In the genomic region with DNA sequence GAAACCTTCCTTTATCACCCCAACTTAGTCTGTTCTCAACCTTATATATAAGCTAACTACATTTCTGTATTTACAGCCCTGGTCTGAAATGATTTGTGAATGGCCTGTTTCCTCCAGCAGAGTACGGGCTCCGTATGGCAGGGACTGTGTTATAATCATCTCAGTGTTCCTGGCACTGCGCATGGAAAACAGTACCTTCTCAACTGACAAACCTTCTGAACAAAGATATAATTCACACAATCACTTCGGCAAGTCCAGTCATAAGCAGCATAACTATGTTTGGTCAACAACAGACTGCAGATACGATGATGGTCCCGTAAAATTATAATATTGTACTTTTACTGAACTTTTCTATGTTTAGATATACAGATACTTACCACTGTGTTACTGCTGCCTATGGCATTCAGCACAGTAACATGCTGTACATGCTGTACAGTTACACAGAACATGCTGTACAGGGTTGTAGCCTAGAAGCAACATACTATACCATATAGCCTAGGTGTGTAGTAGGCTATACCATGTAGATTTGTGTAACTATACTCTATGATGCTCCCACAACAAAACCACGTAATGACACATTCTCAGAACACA, we compare ENCODE assay signal across 23 cellular contexts. TPM values are rescaled to one million over a fixed set of nuclear protein-coding genes. Genes with fewer than 3 reads are reported as not detected.
DNase-seq lines count a peak whose midpoint lies in the region; ATAC-seq, FAIRE-seq and TF ChIP-seq lines count a peak whose summit lies in the region.
"Had no signal": no experiment of that assay in that cellular context is flagged by ENCODE, and none has a peak within 500 bp of the region (broad histone marks: within the 10 kb centered on the region; RNA-seq: fewer than 3 reads in every experiment).

No MANE protein-coding gene starts in this region.

- CTCF ChIA-PET in A549 (lab: Yijun Ruan, JAX) = interaction anchor here (1.2 to 2.9 kb wide), 4 partner anchors 16 to 159 kb away, joined by 3 to 20 read pairs (median 8); a partner anchor contains a TSS

- TF ChIP-seq RAD21 in A549 (conservative IDR thresholded peaks at IDR 0.05 in 1 of 2, IDR thresholded peaks at IDR 0.05 in 1 of 2) = no peak

- no peak overlapping the region for H3K9ac ChIP-seq in adipocyte (ENCODE audit: low read length)

- POLR2A ChIA-PET in A549 (lab: Yijun Ruan, JAX) = no interaction called here

- H3K4me1 ChIP-seq in A549 = peaks cover 22% of the 10 kb centered on the region
- peaks cover 64% of the 10 kb centered on the region for H3K4me1 ChIP-seq in adipocyte (ENCODE audit: control insufficient read depth, insufficient read depth, low read length)
- peaks cover 0 to 50% of the 10 kb centered on the region in 2 donors for H3K4me1 ChIP-seq in right atrium auricular region
- peaks cover 76% of the 10 kb centered on the region for H3K4me1 ChIP-seq in psoas muscle

- H3K36me3 ChIP-seq in adipocyte (ENCODE audit: control insufficient read depth, insufficient read depth, low read length, severe bottlenecking) (peaks cover 18% of the 10 kb centered on the region), right atrium auricular region (peaks cover 16% of the 10 kb centered on the region), psoas muscle (ENCODE audit: insufficient read depth in 1 of 2, low read depth in 1 of 2) (peaks cover 0 to 22% of the 10 kb centered on the region in 2 donors)

- H3K4me3 ChIP-seq in A549 (no peak overlapping the region), adipocyte (ENCODE audit: low read length) (peak overlapping the region; percentile 5), right atrium auricular region (no peak overlapping the region), psoas muscle (peak overlapping the region; percentile 11)
- H3K4me3 ChIP-seq: dorsolateral prefrontal cortex, skin epidermis, upper lobe of left lung had no signal

- ATAC-seq in A549 = no peak
- ATAC-seq in psoas muscle = peak in 3 of 4 donors; percentile 21 to 64 (median 57)
- ATAC-seq in GM21576 (IDR thresholded peaks at IDR 0.05; ENCODE audit: unreplicated experiment) = no peak
- ATAC-seq: activated CD4-positive, alpha-beta T cell treated with anti-CD3 and anti-CD28 coated beads for 36 hours; esophagus mucosa had no signal

- no peak for TF ChIP-seq POLR2A in A549 (IDR thresholded peaks at IDR 0.05; ENCODE audit: low read length)

- no peaks in the 10 kb centered on the region for H3K9me3 ChIP-seq in A549
- H3K9me3 ChIP-seq in adipocyte (ENCODE audit: control insufficient read depth, low read length) = no peaks in the 10 kb centered on the region
- H3K9me3 ChIP-seq in right atrium auricular region = no peaks in the 10 kb centered on the region
- no peaks in the 10 kb centered on the region for H3K9me3 ChIP-seq in psoas muscle
- H3K9me3 ChIP-seq: upper lobe of left lung had no signal

- no peaks in the 10 kb centered on the region for H3K27me3 ChIP-seq in adipocyte (replicated peaks; ENCODE audit: control insufficient read depth, insufficient read depth, low read length)
- no peaks in the 10 kb centered on the region for H3K27me3 ChIP-seq in right atrium auricular region
- no peaks in the 10 kb centered on the region for H3K27me3 ChIP-seq in psoas muscle (ENCODE audit: insufficient read depth in 3 of 3, low read length in 2 of 3)
- H3K27me3 ChIP-seq: dorsolateral prefrontal cortex, upper lobe of left lung had no signal

- no peak for TF ChIP-seq CTCF in A549 (IDR thresholded peaks at IDR 0.05)
- no peak for TF ChIP-seq CTCF in right atrium auricular region (IDR thresholded peaks at IDR 0.05)
- no peak for TF ChIP-seq CTCF in psoas muscle (IDR thresholded peaks at IDR 0.05)

- H3K27ac ChIP-seq in A549 (no peak overlapping the region), right atrium auricular region (peak overlapping the region; percentile 65 to 82), psoas muscle (peak overlapping the region; percentile 84)
- H3K27ac ChIP-seq: upper lobe of left lung had no signal

- intact Hi-C loops in psoas muscle (cut with DNase I) = no loop called here

- H3K4me2 ChIP-seq in A549 = no peak overlapping the region

- DNase-seq in A549 (ENCODE audit: low read depth in 1 of 2, low spot score in 1 of 2) (no peak), adipocyte (ENCODE audit: low read depth) (no peak), right atrium auricular region (ENCODE audit: low spot score) (no peak), psoas muscle (no peak), nucleus accumbens (lab: John Stamatoyannopoulos, UW) (no peak), mesenteric fat pad (ENCODE audit: low spot score) (no peak)
- no peak for DNase-seq in activated T-cell treated with anti-CD3 and anti-CD28 coated beads, Interleukin-2, amount 50 U/mL, for 1 hour
- DNase-seq: ACHN; activated CD4-positive, alpha-beta T cell treated with anti-CD3 and anti-CD28 coated beads for 36 hours; activated naive CD4-positive, alpha-beta T cell treated with anti-CD3 and anti-CD28 coated beads for 36 hours; CD8-positive, alpha-beta memory T cell; dorsolateral prefrontal cortex; MV-4-11; NCI-H2029 treated with DMSO at 0.1 percent for 48 hours; NCI-H524 treated with DMSO at 0.1 percent for 48 hours; SIG-M5; stimulated activated CD4-positive, alpha-beta T cell treated with anti-CD3 and anti-CD28 coated beads, Interleukin-4, amount 100 ng/mL, for 4 hours; stimulated activated CD8-positive, alpha-beta memory T cell treated with anti-CD3 and anti-CD28 coated beads, Interleukin-4, amount 100 ng/mL, for 48 hours; upper lobe of left lung had no signal

- peak; percentile 51 for FAIRE-seq in A549 (lab: Jason Lieb, UNC)
- FAIRE-seq: GM18507 had no signal

- TF ChIP-seq EP300 in A549 (IDR thresholded peaks at IDR 0.05) = no peak

- 95% methylated on average over 7 of the region's 7 CpGs for WGBS in A549 (ENCODE audit: missing lambda C conversion rate)
- 36 to 42% (median 37%) methylated on average over 7 of the region's 7 CpGs for WGBS in psoas muscle, 3 donors

TF ChIP-seq in A549, 52 proteins besides CTCF, POLR2A, EP300 and RAD21:
- TF ChIP-seq NR3C1 (IDR thresholded peaks at IDR 0.05) = no peak
- TF ChIP-seq MAZ (IDR thresholded peaks at IDR 0.05; ENCODE audit: borderline replicate concordance, low read depth, low read length) = no peak
- TF ChIP-seq ZSCAN20 (CRISPR knock-in tag; IDR thresholded peaks at IDR 0.05) = no peak
- no peak for TF ChIP-seq ESRRA (IDR thresholded peaks at IDR 0.05; ENCODE audit: borderline replicate concordance, low read length)

RNA-seq across cellular contexts. Expression of a gene that starts 30.0 kb away (rescaled TPM):
- 51.7 and 63.3 TPM in 2 replicates for polyA plus RNA-seq in A549 (2011; rRNA removed)
- polyA plus RNA-seq in A549 (2012; cell fraction: cytosol; rRNA removed) = 29.2 and 33.0 TPM in 2 replicates
- 85.9 and 87.2 TPM in 2 replicates for polyA plus RNA-seq in A549 (2012; cell fraction: nucleus; rRNA removed)
- polyA plus RNA-seq in A549 (2017; fragmentation: RNase III; extraction: RNeasy Plus Mini Kit Qiagen cat#74134 plus additional on column Dnase treatment) = 28.5 to 31.5 TPM (median 29.3 TPM) in 3 replicates
- polyA minus RNA-seq in A549 (2011; rRNA and poly(A)+ RNA removed) = 93.7 and 114 TPM in 2 replicates
- total RNA-seq in right atrium auricular region = 10 to 100 TPM; 13.9 to 16.7 TPM
- total RNA-seq in psoas muscle = 10 to 100 TPM; 12.8 to 18.8 (median 16.5) TPM
- polyA plus RNA-seq in psoas muscle = 10 to 100 TPM in 1 of 3 donors, 1 to 10 TPM in 2; 5.7 to 11.1 (median 6.0) TPM
- 51.8 TPM for total RNA-seq in mesenteric fat pad

Comparison
In these comparisons a context has a peak if more than half of its experiments do, and no peak if none do; other contexts are left out.
1. ATAC-seq: peak in psoas muscle (3 of 4); none in A549 (0 of 2) and GM21576 (single experiment).
2. H3K27ac ChIP-seq: peak in right atrium auricular region (2 of 2) and psoas muscle (single experiment); none in A549 (0 of 2).
3. H3K4me3 ChIP-seq: peak in adipocyte (single experiment) and psoas muscle (single experiment); none in A549 (single experiment) and right atrium auricular region (0 of 2).